ENCODE assay signal across 1 cellular context in the genomic region with DNA sequence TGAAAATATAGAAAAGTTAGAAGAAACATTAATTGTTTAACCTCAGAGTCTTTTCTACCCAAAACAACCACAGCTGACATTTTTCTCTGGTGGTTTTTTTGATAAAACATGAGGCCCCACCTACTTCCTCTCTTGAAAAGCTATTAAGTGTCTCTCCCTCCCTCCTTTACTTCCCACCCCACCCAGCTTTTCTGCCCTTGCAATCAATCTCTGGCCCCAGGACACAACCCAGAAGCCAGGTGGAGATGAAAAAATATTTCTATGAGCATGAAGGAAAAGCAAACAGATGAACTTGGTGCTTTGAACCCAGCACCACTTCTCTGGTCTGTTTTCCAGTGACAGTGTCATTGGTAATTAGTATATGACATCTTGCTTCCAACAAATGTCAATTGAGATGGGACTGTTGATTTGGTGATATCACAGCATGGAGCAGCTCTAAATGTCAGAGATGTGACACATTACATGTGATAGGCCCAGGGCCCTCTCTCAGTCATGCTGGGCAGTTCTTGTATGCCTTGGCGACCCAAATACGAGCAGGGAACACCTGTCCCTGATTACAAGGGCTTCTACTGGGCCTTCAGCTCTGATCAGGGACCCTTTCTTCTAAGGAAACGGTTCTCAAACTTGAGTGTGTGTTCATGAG.
TF ChIP-seq lines count a peak whose summit lies in the region.

No MANE protein-coding gene starts in this region.

TF ChIP-seq in K562, 482 proteins besides CTCF, POLR2A, EP300 and RAD21 (continued from another document):
- TF ChIP-seq, protein P1, sequence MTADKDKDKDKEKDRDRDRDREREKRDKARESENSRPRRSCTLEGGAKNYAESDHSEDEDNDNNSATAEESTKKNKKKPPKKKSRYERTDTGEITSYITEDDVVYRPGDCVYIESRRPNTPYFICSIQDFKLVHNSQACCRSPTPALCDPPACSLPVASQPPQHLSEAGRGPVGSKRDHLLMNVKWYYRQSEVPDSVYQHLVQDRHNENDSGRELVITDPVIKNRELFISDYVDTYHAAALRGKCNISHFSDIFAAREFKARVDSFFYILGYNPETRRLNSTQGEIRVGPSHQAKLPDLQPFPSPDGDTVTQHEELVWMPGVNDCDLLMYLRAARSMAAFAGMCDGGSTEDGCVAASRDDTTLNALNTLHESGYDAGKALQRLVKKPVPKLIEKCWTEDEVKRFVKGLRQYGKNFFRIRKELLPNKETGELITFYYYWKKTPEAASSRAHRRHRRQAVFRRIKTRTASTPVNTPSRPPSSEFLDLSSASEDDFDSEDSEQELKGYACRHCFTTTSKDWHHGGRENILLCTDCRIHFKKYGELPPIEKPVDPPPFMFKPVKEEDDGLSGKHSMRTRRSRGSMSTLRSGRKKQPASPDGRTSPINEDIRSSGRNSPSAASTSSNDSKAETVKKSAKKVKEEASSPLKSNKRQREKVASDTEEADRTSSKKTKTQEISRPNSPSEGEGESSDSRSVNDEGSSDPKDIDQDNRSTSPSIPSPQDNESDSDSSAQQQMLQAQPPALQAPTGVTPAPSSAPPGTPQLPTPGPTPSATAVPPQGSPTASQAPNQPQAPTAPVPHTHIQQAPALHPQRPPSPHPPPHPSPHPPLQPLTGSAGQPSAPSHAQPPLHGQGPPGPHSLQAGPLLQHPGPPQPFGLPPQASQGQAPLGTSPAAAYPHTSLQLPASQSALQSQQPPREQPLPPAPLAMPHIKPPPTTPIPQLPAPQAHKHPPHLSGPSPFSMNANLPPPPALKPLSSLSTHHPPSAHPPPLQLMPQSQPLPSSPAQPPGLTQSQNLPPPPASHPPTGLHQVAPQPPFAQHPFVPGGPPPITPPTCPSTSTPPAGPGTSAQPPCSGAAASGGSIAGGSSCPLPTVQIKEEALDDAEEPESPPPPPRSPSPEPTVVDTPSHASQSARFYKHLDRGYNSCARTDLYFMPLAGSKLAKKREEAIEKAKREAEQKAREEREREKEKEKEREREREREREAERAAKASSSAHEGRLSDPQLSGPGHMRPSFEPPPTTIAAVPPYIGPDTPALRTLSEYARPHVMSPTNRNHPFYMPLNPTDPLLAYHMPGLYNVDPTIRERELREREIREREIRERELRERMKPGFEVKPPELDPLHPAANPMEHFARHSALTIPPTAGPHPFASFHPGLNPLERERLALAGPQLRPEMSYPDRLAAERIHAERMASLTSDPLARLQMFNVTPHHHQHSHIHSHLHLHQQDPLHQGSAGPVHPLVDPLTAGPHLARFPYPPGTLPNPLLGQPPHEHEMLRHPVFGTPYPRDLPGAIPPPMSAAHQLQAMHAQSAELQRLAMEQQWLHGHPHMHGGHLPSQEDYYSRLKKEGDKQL (CRISPR knock-in tag; IDR thresholded peaks at IDR 0.05; ENCODE audit: borderline replicate concordance), result no peak
- TF ChIP-seq BHLHE40 (IDR thresholded peaks at IDR 0.05; ENCODE audit: low read length) (no peak), THRB (CRISPR knock-in tag; conservative IDR thresholded peaks at IDR 0.05) (no peak), SREBF1 (IDR thresholded peaks at IDR 0.05; ENCODE audit: borderline replicate concordance, low read depth, low read length) (no peak), U2AF1 (optimal IDR thresholded peaks at IDR 0.05; ENCODE audit: low read depth, low read length) (no peak), MNT (conservative IDR thresholded peaks at IDR 0.05) (peak; percentile 16 to 33; a peak in 1 of 4 replicates), CBX1 (IDR thresholded peaks at IDR 0.05; ENCODE audit: low read depth) (no peak), L3MBTL2 (IDR thresholded peaks at IDR 0.05) (0 out of 2 replicates have a peak, but pooled peaks have one; percentile 20), FOSL1 (tag; conservative IDR thresholded peaks at IDR 0.05) (no peak), ARID1B (IDR thresholded peaks at IDR 0.05) (peak; percentile 48; the same call in 1 of the 2 replicates), ZNF384 (IDR thresholded peaks at IDR 0.05; ENCODE audit: low read depth, low read length) (0 out of 2 replicates have a peak, but pooled peaks have one; percentile 22), ETV1 (tag; conservative IDR thresholded peaks at IDR 0.05; ENCODE audit: low read depth) (0 out of 2 replicates have a peak, but pooled peaks have one; percentile 10), TAF7 (tag; IDR thresholded peaks at IDR 0.05) (no peak), THAP7 (CRISPR knock-in tag; IDR thresholded peaks at IDR 0.05) (no peak), SREBF2 (CRISPR knock-in tag; IDR thresholded peaks at IDR 0.05) (no peak), LEF1 (IDR thresholded peaks at IDR 0.05) (0 out of 2 replicates have a peak, but pooled peaks have one; percentile 17)
- TF ChIP-seq, protein P2, sequence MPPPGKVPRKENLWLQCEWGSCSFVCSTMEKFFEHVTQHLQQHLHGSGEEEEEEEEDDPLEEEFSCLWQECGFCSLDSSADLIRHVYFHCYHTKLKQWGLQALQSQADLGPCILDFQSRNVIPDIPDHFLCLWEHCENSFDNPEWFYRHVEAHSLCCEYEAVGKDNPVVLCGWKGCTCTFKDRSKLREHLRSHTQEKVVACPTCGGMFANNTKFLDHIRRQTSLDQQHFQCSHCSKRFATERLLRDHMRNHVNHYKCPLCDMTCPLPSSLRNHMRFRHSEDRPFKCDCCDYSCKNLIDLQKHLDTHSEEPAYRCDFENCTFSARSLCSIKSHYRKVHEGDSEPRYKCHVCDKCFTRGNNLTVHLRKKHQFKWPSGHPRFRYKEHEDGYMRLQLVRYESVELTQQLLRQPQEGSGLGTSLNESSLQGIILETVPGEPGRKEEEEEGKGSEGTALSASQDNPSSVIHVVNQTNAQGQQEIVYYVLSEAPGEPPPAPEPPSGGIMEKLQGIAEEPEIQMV (tag; conservative IDR thresholded peaks at IDR 0.05; ENCODE audit: low read depth), result no peak
- TF ChIP-seq, protein P3, sequence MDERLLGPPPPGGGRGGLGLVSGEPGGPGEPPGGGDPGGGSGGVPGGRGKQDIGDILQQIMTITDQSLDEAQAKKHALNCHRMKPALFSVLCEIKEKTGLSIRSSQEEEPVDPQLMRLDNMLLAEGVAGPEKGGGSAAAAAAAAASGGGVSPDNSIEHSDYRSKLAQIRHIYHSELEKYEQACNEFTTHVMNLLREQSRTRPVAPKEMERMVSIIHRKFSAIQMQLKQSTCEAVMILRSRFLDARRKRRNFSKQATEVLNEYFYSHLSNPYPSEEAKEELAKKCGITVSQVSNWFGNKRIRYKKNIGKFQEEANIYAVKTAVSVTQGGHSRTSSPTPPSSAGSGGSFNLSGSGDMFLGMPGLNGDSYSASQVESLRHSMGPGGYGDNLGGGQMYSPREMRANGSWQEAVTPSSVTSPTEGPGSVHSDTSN (CRISPR knock-in tag; IDR thresholded peaks at IDR 0.05; ENCODE audit: low read depth), result no peak
- TF ChIP-seq, protein P3 (tag; conservative IDR thresholded peaks at IDR 0.05; ENCODE audit: low read depth), result peak; percentile 57
